ENCODE assay signal across 8 cellular contexts in the genomic region with DNA sequence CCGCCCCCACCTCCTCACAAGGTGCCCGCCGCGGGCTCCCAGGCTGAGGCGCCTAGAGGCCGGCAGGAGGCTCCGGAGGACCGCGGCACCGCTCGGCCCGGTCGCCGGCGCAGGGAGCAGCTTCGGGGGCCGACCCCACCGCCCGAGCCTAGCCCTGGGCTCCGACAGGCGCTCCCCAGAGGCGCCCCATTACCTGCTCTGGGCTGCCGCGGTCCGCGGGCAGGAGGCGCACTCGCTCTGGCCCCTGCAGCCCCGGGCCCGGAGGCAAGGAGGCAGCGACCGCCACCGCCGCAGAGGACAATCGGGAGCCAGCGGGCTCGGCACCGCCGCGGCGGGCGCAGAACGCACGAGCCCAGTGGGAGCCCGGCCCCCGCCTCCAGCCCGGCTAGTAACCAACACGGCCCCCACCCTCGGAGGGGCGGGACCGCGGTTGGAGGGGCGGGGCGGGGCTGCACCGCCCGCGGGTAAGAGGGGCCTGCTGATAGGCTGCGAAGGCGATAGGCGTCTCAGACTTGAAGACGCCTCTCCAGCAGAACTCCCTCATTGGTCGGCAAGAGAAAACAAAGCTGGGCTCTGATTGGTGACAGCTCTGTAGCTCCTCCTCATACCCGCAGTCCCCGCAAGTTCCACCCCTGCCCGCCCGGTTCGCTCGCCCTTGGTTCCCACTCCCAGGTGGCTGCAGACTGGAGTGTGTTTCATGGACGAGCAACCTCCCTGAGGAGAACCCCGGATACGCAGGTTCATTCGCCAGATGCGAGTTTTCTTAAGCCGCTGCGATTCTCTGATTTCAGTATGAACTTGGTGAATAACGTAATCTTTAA. TPM values are rescaled to one million over a fixed set of nuclear protein-coding genes. Genes with fewer than 3 reads are reported as not detected.
DNase-seq lines count a peak whose midpoint lies in the region; ATAC-seq and TF ChIP-seq lines count a peak whose summit lies in the region.

A gene (minus strand): TSS at position 397 of the 821 bp plus-strand sequence. CDS start 64,460 bp downstream, outside the sequence.

- H3K9me3 ChIP-seq in thymus (ENCODE audit: control insufficient read depth), result no peaks in the 10 kb centered on the region

- H3K27me3 Mint-ChIP-seq in activated naive CD8-positive, alpha-beta T cell treated with anti-CD3 and anti-CD28 coated beads, Interleukin-2, amount 50 U/mL, for 24 hours, result peaks cover 6% of the 10 kb centered on the region
- H3K27me3 Mint-ChIP-seq in osteocyte (ENCODE audit: unreplicated experiment), result peaks cover 39% of the 10 kb centered on the region

- peak within 1 kb of the TSS; percentile 63 for H3K27ac Mint-ChIP-seq in activated naive CD8-positive, alpha-beta T cell treated with anti-CD3 and anti-CD28 coated beads, Interleukin-2, amount 50 U/mL, for 24 hours
- peak within 1 kb of the TSS; percentile 74 for H3K27ac Mint-ChIP-seq in osteocyte (ENCODE audit: unreplicated experiment)

- no peaks in the 10 kb centered on the region for H3K36me3 Mint-ChIP-seq in activated naive CD8-positive, alpha-beta T cell treated with anti-CD3 and anti-CD28 coated beads, Interleukin-2, amount 50 U/mL, for 24 hours (ENCODE audit: low read depth)
- peaks cover 3% of the 10 kb centered on the region for H3K36me3 Mint-ChIP-seq in osteocyte (ENCODE audit: unreplicated experiment)

- H3K4me3 Mint-ChIP-seq in activated naive CD8-positive, alpha-beta T cell treated with anti-CD3 and anti-CD28 coated beads, Interleukin-2, amount 50 U/mL, for 24 hours, result peak within 1 kb of the TSS; percentile 92
- H3K4me3 Mint-ChIP-seq in osteocyte (ENCODE audit: unreplicated experiment), result peak within 1 kb of the TSS; percentile 91

- WGBS in thymus, result under 1% methylated on average over 76 of the region's 76 CpGs

- H3K4me1 ChIP-seq in thymus (ENCODE audit: control insufficient read depth, insufficient read depth, low read length), result no peaks in the 10 kb centered on the region

- H3K9me3 Mint-ChIP-seq in activated naive CD8-positive, alpha-beta T cell treated with anti-CD3 and anti-CD28 coated beads, Interleukin-2, amount 50 U/mL, for 24 hours, result no peaks in the 10 kb centered on the region
- H3K9me3 Mint-ChIP-seq in osteocyte (ENCODE audit: unreplicated experiment), result no peaks in the 10 kb centered on the region

- DNase-seq in NCI-H1417 treated with DMSO at 0.1 percent for 48 hours (lab: John Stamatoyannopoulos, UW) (peak; percentile 66), SW 1271 (lab: John Stamatoyannopoulos, UW) (peak; percentile 99 to 100), Right ventricle myocardium superior (peak; percentile 97), osteocyte (ENCODE audit: extremely low spot score, unreplicated experiment) (peak; percentile 99)
- DNase-seq in activated naive CD8-positive, alpha-beta T cell treated with anti-CD3 and anti-CD28 coated beads, Interleukin-2, amount 50 U/mL, for 24 hours, result peak; percentile 94

- H3K4me1 Mint-ChIP-seq in activated naive CD8-positive, alpha-beta T cell treated with anti-CD3 and anti-CD28 coated beads, Interleukin-2, amount 50 U/mL, for 24 hours, result peaks cover 50% of the 10 kb centered on the region
- peaks cover 40% of the 10 kb centered on the region for H3K4me1 Mint-ChIP-seq in osteocyte (ENCODE audit: unreplicated experiment)

- H3K4me3 ChIP-seq in thymus (ENCODE audit: low read length), result peak within 1 kb of the TSS; percentile 84

- intact Hi-C loops in Right ventricle myocardium superior (cut with DNase I), result loop anchor here (10.0 kb wide), 1 partner anchor 72 kb away; no protein-coding TSS in a partner anchor

- H3K27ac ChIP-seq in thymus (ENCODE audit: low read depth), result peak within 1 kb of the TSS; percentile 96

- H3K36me3 ChIP-seq in thymus (ENCODE audit: control insufficient read depth, insufficient read depth), result no peaks in the 10 kb centered on the region

- H3K27me3 ChIP-seq in thymus (ENCODE audit: control insufficient read depth, insufficient read depth), result peaks cover 17% of the 10 kb centered on the region

- TF ChIP-seq CTCF in GM12872 (IDR thresholded peaks at IDR 0.05; ENCODE audit: insufficient read depth, low read depth, low read length), result peak; percentile 33; the same call in 1 of the 3 replicates
- TF ChIP-seq CTCF in osteocyte (IDR thresholded peaks at IDR 0.05), result peak; percentile 63

- ATAC-seq in HG02840 (IDR thresholded peaks at IDR 0.05; ENCODE audit: low FRiP score, unreplicated experiment), result peak; percentile 100
- peak; percentile 96 for ATAC-seq in activated naive CD8-positive, alpha-beta T cell treated with anti-CD3 and anti-CD28 coated beads, Interleukin-2, amount 50 U/mL, for 24 hours
- peak; percentile 98 for ATAC-seq in Right ventricle myocardium superior (ENCODE audit: poor library complexity)

RNA-seq across cellular contexts. Expression of the gene that starts here (rescaled TPM):
- total RNA-seq in Right ventricle myocardium superior, result 14.0 TPM
- total RNA-seq in osteocyte, result 37.4 and 41.9 TPM in 2 replicates
- polyA plus RNA-seq in thymus, result 5.1 TPM

Comparison
In these comparisons a context has a peak if more than half of its experiments do, and no peak if none do; other contexts are left out.
1. Peak in every context shown above with its lines: DNase-seq, ATAC-seq, H3K4me3 ChIP-seq and H3K27ac ChIP-seq.